In genomic region chr10:114526112-114526496, GRCh38 we compare ENCODE assay signal across 8 cellular contexts.
DNase-seq lines count a peak whose midpoint lies in the region; ATAC-seq and TF ChIP-seq lines count a peak whose summit lies in the region.

No MANE protein-coding gene starts in this region.

- BruUV-seq in Caco-2 (replicated peaks; lab: Mats Ljungman, UMichigan), result TSS peak; percentile 60
- no TSS peak for BruUV-seq in IMR-90 (replicated peaks; lab: Mats Ljungman, UMichigan)

- in situ Hi-C loops in IMR-90 (cut with MboI; ENCODE audit: low sequenced_read_pairs), result no loop called here

- no peak overlapping the region for H2BK20ac ChIP-seq in IMR-90 (ENCODE audit: low read depth, low read length)

- H3K27ac ChIP-seq in IMR-90 (ENCODE audit: insufficient read depth, low read length) (no peak overlapping the region), breast epithelium (peak overlapping the region; percentile 80 to 91), mesendoderm (ENCODE audit: low read depth, low read length) (no peak overlapping the region)

- TF ChIP-seq CTCF in Caco-2 (IDR thresholded peaks at IDR 0.05; ENCODE audit: insufficient read depth in 1 of 2, low read depth in 1 of 2, low read length in 1 of 2, severe bottlenecking in 1 of 2, unreplicated experiment in 1 of 2) (no peak), IMR-90 (conservative IDR thresholded peaks at IDR 0.05; ENCODE audit: low read depth, low read length) (no peak), breast epithelium (IDR thresholded peaks at IDR 0.05) (no peak)

- DNase-seq in Caco-2 (no peak), IMR-90 (peak; percentile 16), breast epithelium (ENCODE audit: low spot score in 2 of 2) (no peak), mesendoderm (no peak), DMS 273 treated with DMSO at 0.1 percent for 48 hours (lab: John Stamatoyannopoulos, UW) (no peak), hypothalamus (lab: John Stamatoyannopoulos, UW) (no peak), GDM1 (lab: John Stamatoyannopoulos, UW) (no peak)

- H4K91ac ChIP-seq in IMR-90 (ENCODE audit: insufficient read depth, low read depth, low read length), result no peak overlapping the region

- no peaks in the 10 kb centered on the region for H4K20me1 ChIP-seq in IMR-90 (ENCODE audit: insufficient read depth, low read length)

- H3K18ac ChIP-seq in IMR-90 (ENCODE audit: low read depth, low read length), result no peak overlapping the region
- no peak overlapping the region for H3K18ac ChIP-seq in mesendoderm (ENCODE audit: low read length)

- no CpG with 5 or more reads among the region's 5 CpGs for WGBS in IMR-90 (ENCODE audit: extremely low coverage in 2 of 2, insufficient read length in 1 of 2), 2 experiments
- no CpG with 5 or more reads among the region's 5 CpGs for WGBS in mesendoderm (ENCODE audit: extremely low coverage, insufficient coverage, low lambda C conversion rate)

- H3K79me2 ChIP-seq in mesendoderm (ENCODE audit: control insufficient read depth, insufficient read depth, low read length), result peaks cover 17% of the 10 kb centered on the region

- H2BK120ac ChIP-seq in IMR-90 (ENCODE audit: low read depth, low read length), result no peak overlapping the region
- H2BK120ac ChIP-seq in mesendoderm (ENCODE audit: low read depth, low read length), result no peak overlapping the region

- no peak overlapping the region for H2AK5ac ChIP-seq in IMR-90 (ENCODE audit: low read depth, low read length)
- H2AK5ac ChIP-seq in mesendoderm (ENCODE audit: low read length), result no peak overlapping the region

- H2BK15ac ChIP-seq in IMR-90 (ENCODE audit: low read depth, low read length), result no peak overlapping the region
- H2BK15ac ChIP-seq in mesendoderm (replicated peaks; ENCODE audit: low read depth), result peak overlapping the region; percentile 59

- no peaks in the 10 kb centered on the region for H3K27me3 Mint-ChIP-seq in Caco-2 (ENCODE audit: insufficient read depth, unreplicated experiment)

- no peaks in the 10 kb centered on the region for H3K9me1 ChIP-seq in IMR-90 (ENCODE audit: insufficient read depth, low read length)

- H3K23ac ChIP-seq in IMR-90 (ENCODE audit: low read depth, low read length) (no peak overlapping the region), mesendoderm (ENCODE audit: low read length) (no peak overlapping the region)

- no peak overlapping the region for H2AFZ ChIP-seq in IMR-90 (replicated peaks; ENCODE audit: low read length, poor library complexity)

- H3K79me1 ChIP-seq in IMR-90 (ENCODE audit: low read depth in 1 of 2, low read length in 2 of 2), result no peaks in the 10 kb centered on the region
- H3K79me1 ChIP-seq in mesendoderm (ENCODE audit: low read length), result peaks cover 10% of the 10 kb centered on the region

- H3K4ac ChIP-seq in IMR-90 (ENCODE audit: low read depth, low read length) (no peak overlapping the region), mesendoderm (ENCODE audit: low read depth, low read length) (no peak overlapping the region)

- peaks cover 22% of the 10 kb centered on the region for H3K36me3 Mint-ChIP-seq in Caco-2 (ENCODE audit: insufficient read depth, unreplicated experiment)

- peak overlapping the region; percentile 40 for H3K4me3 ChIP-seq in Caco-2 (ENCODE audit: low read depth, low read length)
- no peak overlapping the region for H3K4me3 ChIP-seq in IMR-90 (ENCODE audit: insufficient read depth, low read depth, low read length)
- H3K4me3 ChIP-seq in breast epithelium, result peak overlapping the region; percentile 50 to 72 (median 54)
- H3K4me3 ChIP-seq in mesendoderm (ENCODE audit: low read length), result peak overlapping the region; percentile 38

- peaks cover 18% of the 10 kb centered on the region for H3K4me1 Mint-ChIP-seq in Caco-2 (ENCODE audit: low read depth, unreplicated experiment)

- H3K4me3 Mint-ChIP-seq in Caco-2 (ENCODE audit: unreplicated experiment), result peak overlapping the region; percentile 98

- TF ChIP-seq RAD21 in IMR-90 (IDR thresholded peaks at IDR 0.05; ENCODE audit: low read length), result no peak

- H3K14ac ChIP-seq in IMR-90 (replicated peaks; ENCODE audit: low read depth, low read length), result no peak overlapping the region

- H3K4me2 ChIP-seq in IMR-90 (ENCODE audit: low read depth, low read length), result peak overlapping the region; percentile 35; the same call in 1 of the 2 replicates
- H3K4me2 ChIP-seq in mesendoderm (ENCODE audit: low read length), result peak overlapping the region; percentile 63

- H2AK9ac ChIP-seq in IMR-90 (replicated peaks; ENCODE audit: low read depth, low read length, poor library complexity), result no peak overlapping the region

- ATAC-seq in GM21526 (IDR thresholded peaks at IDR 0.05; ENCODE audit: low FRiP score, unreplicated experiment) (peak; percentile 31), IMR-90 (ENCODE audit: low read depth) (no peak)

- H3K56ac ChIP-seq in IMR-90 (ENCODE audit: extremely low read depth, insufficient read depth, low read length), result no peak overlapping the region
- H3K56ac ChIP-seq in mesendoderm (ENCODE audit: low read length), result peak overlapping the region; percentile 73

- POLR2A ChIA-PET in Caco-2 (lab: Charles Lee), result interaction anchor here (0.5 kb wide), 1 partner anchor 123 kb away, joined by 3 read pairs; no protein-coding TSS in a partner anchor
- POLR2A ChIA-PET in IMR-90 (lab: Charles Lee; ENCODE audit: unreplicated experiment), result no interaction called here

- peak overlapping the region; percentile 98 for H3K27ac Mint-ChIP-seq in Caco-2 (ENCODE audit: unreplicated experiment)

- H3K9me3 Mint-ChIP-seq in Caco-2 (ENCODE audit: unreplicated experiment), result no peaks in the 10 kb centered on the region

- H3K36me3 ChIP-seq in Caco-2 (ENCODE audit: control insufficient read depth, insufficient read depth, low read length), result no peaks in the 10 kb centered on the region
- H3K36me3 ChIP-seq in IMR-90 (ENCODE audit: control insufficient read depth, insufficient read depth, low read length), result no peaks in the 10 kb centered on the region
- no peaks in the 10 kb centered on the region for H3K36me3 ChIP-seq in breast epithelium
- no peaks in the 10 kb centered on the region for H3K36me3 ChIP-seq in mesendoderm (ENCODE audit: control insufficient read depth, insufficient read depth, low read length)

- H3K4me1 ChIP-seq in Caco-2 (peaks cover 10% of the 10 kb centered on the region), IMR-90 (ENCODE audit: control insufficient read depth, insufficient read depth, low read length) (peaks cover 3% of the 10 kb centered on the region; the same call in 1 of the 2 replicates), breast epithelium (peaks cover 8 to 19% of the 10 kb centered on the region in 2 donors), mesendoderm (ENCODE audit: control insufficient read depth, low read depth, low read length) (peaks cover 13% of the 10 kb centered on the region)

- dilution Hi-C loops in IMR-90 (cut with HindIII; ENCODE audit: low sequenced_read_pairs, unreplicated experiment), result no loop called here

- H3K9ac ChIP-seq in IMR-90 (ENCODE audit: low read depth, low read length), result no peak overlapping the region
- peak overlapping the region; percentile 65 for H3K9ac ChIP-seq in mesendoderm (ENCODE audit: low read length)

- no peak overlapping the region for H2BK5ac ChIP-seq in IMR-90 (ENCODE audit: low read depth, low read length, poor library complexity, severe bottlenecking)
- no peak overlapping the region for H2BK5ac ChIP-seq in mesendoderm (ENCODE audit: low read length)

- no peaks in the 10 kb centered on the region for H3K27me3 ChIP-seq in Caco-2 (replicated peaks; ENCODE audit: control insufficient read depth, insufficient read depth, low read length)
- peaks cover 24% of the 10 kb centered on the region for H3K27me3 ChIP-seq in IMR-90 (ENCODE audit: control insufficient read depth, insufficient read depth, low read length)
- no peaks in the 10 kb centered on the region for H3K27me3 ChIP-seq in breast epithelium
- no peaks in the 10 kb centered on the region for H3K27me3 ChIP-seq in mesendoderm (ENCODE audit: insufficient read depth, low read length, poor library complexity)

- CTCF ChIA-PET in Caco-2 (lab: Charles Lee), result interaction anchor here (0.5 to 1.5 kb wide), 3 partner anchors 55 to 1419 kb away, joined by 8 to 10 read pairs (median 8); no protein-coding TSS in a partner anchor
- CTCF ChIA-PET in IMR-90 (lab: Yijun Ruan, JAX), result interaction anchor here (1.0 kb wide), 1 partner anchor 296 kb away, joined by 3 read pairs; no protein-coding TSS in a partner anchor

- TF ChIP-seq POLR2A in IMR-90 (IDR thresholded peaks at IDR 0.05; ENCODE audit: low read depth, low read length) (no peak), breast epithelium (IDR thresholded peaks at IDR 0.05) (no peak)

- no peaks in the 10 kb centered on the region for H3K9me3 ChIP-seq in Caco-2
- H3K9me3 ChIP-seq in IMR-90 (ENCODE audit: control insufficient read depth, insufficient read depth, low read length), result no peaks in the 10 kb centered on the region
- H3K9me3 ChIP-seq in breast epithelium, result no peaks in the 10 kb centered on the region

- H4K8ac ChIP-seq in IMR-90 (ENCODE audit: low read depth in 2 of 2, low read length in 2 of 2), result no peak overlapping the region
- H4K8ac ChIP-seq in mesendoderm (ENCODE audit: low read depth, low read length), result no peak overlapping the region

- intact Hi-C loops in Caco-2 (cut with micrococcal nuclease; ENCODE audit: unreplicated experiment), result loop anchor here (1.0 kb wide), 2 partner anchors 21 to 55 kb away; no protein-coding TSS in a partner anchor
- intact Hi-C loops in IMR-90 (cut with micrococcal nuclease), result no loop called here
- intact Hi-C loops in breast epithelium (cut with DNase I; ENCODE audit: low total_unique reads), result no loop called here

- H4K5ac ChIP-seq in IMR-90 (ENCODE audit: low read depth, low read length) (no peak overlapping the region), mesendoderm (ENCODE audit: low read length) (no peak overlapping the region)

TF ChIP-seq in IMR-90, 13 proteins besides CTCF, POLR2A, EP300 and RAD21:
- TF ChIP-seq, protein P1, sequence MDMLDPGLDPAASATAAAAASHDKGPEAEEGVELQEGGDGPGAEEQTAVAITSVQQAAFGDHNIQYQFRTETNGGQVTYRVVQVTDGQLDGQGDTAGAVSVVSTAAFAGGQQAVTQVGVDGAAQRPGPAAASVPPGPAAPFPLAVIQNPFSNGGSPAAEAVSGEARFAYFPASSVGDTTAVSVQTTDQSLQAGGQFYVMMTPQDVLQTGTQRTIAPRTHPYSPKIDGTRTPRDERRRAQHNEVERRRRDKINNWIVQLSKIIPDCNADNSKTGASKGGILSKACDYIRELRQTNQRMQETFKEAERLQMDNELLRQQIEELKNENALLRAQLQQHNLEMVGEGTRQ (IDR thresholded peaks at IDR 0.05; ENCODE audit: low read depth, low read length), result no peak
- no peak for TF ChIP-seq NFE2L2 (IDR thresholded peaks at IDR 0.05; ENCODE audit: low read depth, low read length)
- TF ChIP-seq BHLHE40 (IDR thresholded peaks at IDR 0.05; ENCODE audit: low read depth, low read length), result no peak
- TF ChIP-seq RFX5 (IDR thresholded peaks at IDR 0.05; ENCODE audit: low read depth, low read length), result no peak
- TF ChIP-seq MXI1 (IDR thresholded peaks at IDR 0.05; ENCODE audit: borderline replicate concordance, low read depth, low read length), result no peak
- TF ChIP-seq MAFK (IDR thresholded peaks at IDR 0.05; ENCODE audit: low read depth, low read length), result no peak
- no peak for TF ChIP-seq MAZ (IDR thresholded peaks at IDR 0.05; ENCODE audit: borderline replicate concordance, low read depth, low read length)
- no peak for TF ChIP-seq CEBPB (IDR thresholded peaks at IDR 0.05; ENCODE audit: low read depth, low read length)
- no peak for TF ChIP-seq SMC3 (IDR thresholded peaks at IDR 0.05; ENCODE audit: low read depth, low read length)

Comparison
In these comparisons a context has a peak if more than half of its experiments do, and no peak if none do; other contexts are left out.
1. H3K27ac ChIP-seq: peak in breast epithelium (2 of 2); none in IMR-90 (single experiment) and mesendoderm (single experiment).